In the genomic region with DNA sequence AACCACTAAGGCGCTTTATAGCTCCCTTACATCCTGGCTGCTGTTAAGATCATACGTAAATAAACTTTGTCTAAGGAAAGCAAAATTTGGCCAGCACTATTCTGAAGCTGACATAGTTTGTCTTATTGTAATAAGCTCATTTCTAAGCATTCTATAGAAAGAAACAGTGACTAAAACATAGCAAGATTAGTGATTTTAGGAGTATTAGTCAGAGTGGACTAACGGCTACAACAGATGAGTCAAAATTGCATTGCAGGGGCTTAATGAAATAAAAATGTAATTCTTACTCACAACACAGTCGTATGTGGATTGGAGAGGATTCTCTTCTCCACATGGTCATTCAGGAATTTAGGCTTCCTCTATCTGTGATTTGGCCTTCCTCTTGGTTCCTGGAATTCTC, we compare ENCODE assay signal across 1 cellular context.
A peak's percentile ranks its signal among the peaks of the same experiment; 100 is the strongest.
TF ChIP-seq lines count a peak whose summit lies in the region.

No MANE protein-coding gene starts in this region.

TF ChIP-seq in GM12878, 131 proteins besides CTCF, POLR2A, EP300 and RAD21 (continued from another document):
- TF ChIP-seq, protein P1, sequence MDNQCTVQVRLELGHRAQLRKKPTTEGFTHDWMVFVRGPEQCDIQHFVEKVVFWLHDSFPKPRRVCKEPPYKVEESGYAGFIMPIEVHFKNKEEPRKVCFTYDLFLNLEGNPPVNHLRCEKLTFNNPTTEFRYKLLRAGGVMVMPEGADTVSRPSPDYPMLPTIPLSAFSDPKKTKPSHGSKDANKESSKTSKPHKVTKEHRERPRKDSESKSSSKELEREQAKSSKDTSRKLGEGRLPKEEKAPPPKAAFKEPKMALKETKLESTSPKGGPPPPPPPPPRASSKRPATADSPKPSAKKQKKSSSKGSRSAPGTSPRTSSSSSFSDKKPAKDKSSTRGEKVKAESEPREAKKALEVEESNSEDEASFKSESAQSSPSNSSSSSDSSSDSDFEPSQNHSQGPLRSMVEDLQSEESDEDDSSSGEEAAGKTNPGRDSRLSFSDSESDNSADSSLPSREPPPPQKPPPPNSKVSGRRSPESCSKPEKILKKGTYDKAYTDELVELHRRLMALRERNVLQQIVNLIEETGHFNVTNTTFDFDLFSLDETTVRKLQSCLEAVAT (IDR thresholded peaks at IDR 0.05): no peak
- TF ChIP-seq PML (IDR thresholded peaks at IDR 0.05; ENCODE audit: low read length) (peak; percentile 89), RUNX3 (IDR thresholded peaks at IDR 0.05; ENCODE audit: low read length) (peak; percentile 78), HDGF (IDR thresholded peaks at IDR 0.05) (no peak), BCL11A (IDR thresholded peaks at IDR 0.05; ENCODE audit: low read depth, low read length) (peak; percentile 89; the same call in 1 of the 2 replicates), FOXM1 (IDR thresholded peaks at IDR 0.05; ENCODE audit: low read depth, low read length) (peak; percentile 97), IRF4 (IDR thresholded peaks at IDR 0.05; ENCODE audit: low read depth, low read length) (peak; percentile 95), EED (IDR thresholded peaks at IDR 0.05; ENCODE audit: low read depth) (peak; percentile 84), SRF (IDR thresholded peaks at IDR 0.05; ENCODE audit: low read depth in 2 of 2, low read length in 2 of 2) (peak in 1 of 2 experiments; percentile 74; a peak in 2 of 4 replicates), CREB1 (IDR thresholded peaks at IDR 0.05; ENCODE audit: low read depth) (0 out of 2 replicates have a peak, but pooled peaks have one; percentile 45), TCF7 (IDR thresholded peaks at IDR 0.05; ENCODE audit: borderline replicate concordance) (0 out of 2 replicates have a peak, but pooled peaks have one; percentile 47), GABPA (IDR thresholded peaks at IDR 0.05; ENCODE audit: low read depth) (peak; percentile 77; the same call in 1 of the 2 replicates), CREM (IDR thresholded peaks at IDR 0.05; ENCODE audit: low read depth) (peak; percentile 95), NFIC (IDR thresholded peaks at IDR 0.05; ENCODE audit: low read depth, low read length) (peak; percentile 99), ZBED1 (IDR thresholded peaks at IDR 0.05; ENCODE audit: borderline replicate concordance) (peak; percentile 84; the same call in 1 of the 2 replicates), MTA3 (IDR thresholded peaks at IDR 0.05; ENCODE audit: borderline replicate concordance, low read length) (peak; percentile 91), ETV6 (conservative IDR thresholded peaks at IDR 0.05 in 1 of 2, IDR thresholded peaks at IDR 0.05 in 1 of 2; ENCODE audit: borderline replicate concordance in 1 of 2, low read depth in 1 of 2) (peak in 1 of 2 experiments; percentile 61; a peak in 1 of 4 replicates)
- TF ChIP-seq, protein P2, sequence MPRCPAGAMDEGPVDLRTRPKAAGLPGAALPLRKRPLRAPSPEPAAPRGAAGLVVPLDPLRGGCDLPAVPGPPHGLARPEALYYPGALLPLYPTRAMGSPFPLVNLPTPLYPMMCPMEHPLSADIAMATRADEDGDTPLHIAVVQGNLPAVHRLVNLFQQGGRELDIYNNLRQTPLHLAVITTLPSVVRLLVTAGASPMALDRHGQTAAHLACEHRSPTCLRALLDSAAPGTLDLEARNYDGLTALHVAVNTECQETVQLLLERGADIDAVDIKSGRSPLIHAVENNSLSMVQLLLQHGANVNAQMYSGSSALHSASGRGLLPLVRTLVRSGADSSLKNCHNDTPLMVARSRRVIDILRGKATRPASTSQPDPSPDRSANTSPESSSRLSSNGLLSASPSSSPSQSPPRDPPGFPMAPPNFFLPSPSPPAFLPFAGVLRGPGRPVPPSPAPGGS (IDR thresholded peaks at IDR 0.05; ENCODE audit: borderline replicate concordance, insufficient read depth, low read depth, low read length, poor library complexity, severe bottlenecking): peak; percentile 95
- TF ChIP-seq, protein P3, sequence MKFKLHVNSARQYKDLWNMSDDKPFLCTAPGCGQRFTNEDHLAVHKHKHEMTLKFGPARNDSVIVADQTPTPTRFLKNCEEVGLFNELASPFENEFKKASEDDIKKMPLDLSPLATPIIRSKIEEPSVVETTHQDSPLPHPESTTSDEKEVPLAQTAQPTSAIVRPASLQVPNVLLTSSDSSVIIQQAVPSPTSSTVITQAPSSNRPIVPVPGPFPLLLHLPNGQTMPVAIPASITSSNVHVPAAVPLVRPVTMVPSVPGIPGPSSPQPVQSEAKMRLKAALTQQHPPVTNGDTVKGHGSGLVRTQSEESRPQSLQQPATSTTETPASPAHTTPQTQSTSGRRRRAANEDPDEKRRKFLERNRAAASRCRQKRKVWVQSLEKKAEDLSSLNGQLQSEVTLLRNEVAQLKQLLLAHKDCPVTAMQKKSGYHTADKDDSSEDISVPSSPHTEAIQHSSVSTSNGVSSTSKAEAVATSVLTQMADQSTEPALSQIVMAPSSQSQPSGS (IDR thresholded peaks at IDR 0.05; ENCODE audit: low read length): peak; percentile 96
- TF ChIP-seq, protein P4, sequence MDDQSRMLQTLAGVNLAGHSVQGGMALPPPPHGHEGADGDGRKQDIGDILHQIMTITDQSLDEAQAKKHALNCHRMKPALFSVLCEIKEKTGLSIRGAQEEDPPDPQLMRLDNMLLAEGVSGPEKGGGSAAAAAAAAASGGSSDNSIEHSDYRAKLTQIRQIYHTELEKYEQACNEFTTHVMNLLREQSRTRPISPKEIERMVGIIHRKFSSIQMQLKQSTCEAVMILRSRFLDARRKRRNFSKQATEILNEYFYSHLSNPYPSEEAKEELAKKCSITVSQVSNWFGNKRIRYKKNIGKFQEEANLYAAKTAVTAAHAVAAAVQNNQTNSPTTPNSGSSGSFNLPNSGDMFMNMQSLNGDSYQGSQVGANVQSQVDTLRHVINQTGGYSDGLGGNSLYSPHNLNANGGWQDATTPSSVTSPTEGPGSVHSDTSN (IDR thresholded peaks at IDR 0.05; ENCODE audit: insufficient replicate concordance, low read depth, low read length): peak; percentile 45
